ENCODE assay signal across 1 cellular context in genomic region chr16:11273721-11274324, GRCh38.
A peak's percentile ranks its signal among the peaks of the same experiment; 100 is the strongest.
TF ChIP-seq lines count a peak whose summit lies in the region.

No MANE protein-coding gene starts in this region.

TF ChIP-seq in HepG2, 621 proteins besides CTCF, POLR2A, EP300 and RAD21 (continued from another document and continues in another):
- TF ChIP-seq ZMYM3 (CRISPR knock-in tag; IDR thresholded peaks at IDR 0.05) (0 out of 2 replicates have a peak, but pooled peaks have one; percentile 41), RFX1 (IDR thresholded peaks at IDR 0.05) (no peak), NR0B2 (CRISPR knock-in tag; IDR thresholded peaks at IDR 0.05) (no peak; the same call in 1 of the 2 replicates), ELF3 (CRISPR knock-in tag; IDR thresholded peaks at IDR 0.05) (0 out of 2 replicates have a peak, but pooled peaks have one; percentile 32), SMARCE1 (IDR thresholded peaks at IDR 0.05; ENCODE audit: borderline replicate concordance) (no peak), MED1 (CRISPR knock-in tag; IDR thresholded peaks at IDR 0.05) (peak; percentile 64; the same call in 1 of the 2 replicates), MAX (IDR thresholded peaks at IDR 0.05) (0 out of 2 replicates have a peak, but pooled peaks have one; percentile 46), SOX13 (IDR thresholded peaks at IDR 0.05) (no peak), SOX13 (CRISPR knock-in tag; conservative IDR thresholded peaks at IDR 0.05 in 1 of 2, IDR thresholded peaks at IDR 0.05 in 1 of 2) (peak in 1 of 2 experiments; percentile 70; a peak in 1 of 4 replicates), TRIM24 (CRISPR knock-in tag; IDR thresholded peaks at IDR 0.05) (no peak), UBTF (CRISPR knock-in tag; IDR thresholded peaks at IDR 0.05) (peak; percentile 36; the same call in 1 of the 2 replicates), FOXA1 (IDR thresholded peaks at IDR 0.05) (no peak), FOXA1 (CRISPR knock-in tag; IDR thresholded peaks at IDR 0.05) (peak; percentile 62; the same call in 1 of the 2 replicates), AHDC1 (CRISPR knock-in tag; IDR thresholded peaks at IDR 0.05; ENCODE audit: borderline replicate concordance) (peak; percentile 56; the same call in 1 of the 2 replicates), ZNF274 (CRISPR knock-in tag; IDR thresholded peaks at IDR 0.05) (0 out of 2 replicates have a peak, but pooled peaks have one; percentile 10), PATZ1 (CRISPR knock-in tag; IDR thresholded peaks at IDR 0.05) (peak; percentile 39), SOX6 (IDR thresholded peaks at IDR 0.05) (no peak), SOX6 (CRISPR knock-in tag; IDR thresholded peaks at IDR 0.05) (peak; percentile 11), ZNF292 (CRISPR knock-in tag; IDR thresholded peaks at IDR 0.05; ENCODE audit: borderline replicate concordance, low read depth) (peak; percentile 59; the same call in 1 of the 2 replicates), IRF1 (CRISPR knock-in tag; IDR thresholded peaks at IDR 0.05; ENCODE audit: low read depth) (0 out of 2 replicates have a peak, but pooled peaks have one; percentile 9), U2AF1 (optimal IDR thresholded peaks at IDR 0.05; ENCODE audit: low read depth, low read length) (peak; percentile 67), POLR2AphosphoS5 (IDR thresholded peaks at IDR 0.05; ENCODE audit: low read depth, low read length) (no peak), NFIB (CRISPR knock-in tag; IDR thresholded peaks at IDR 0.05; ENCODE audit: borderline replicate concordance) (no peak), NFKBIZ (CRISPR knock-in tag; IDR thresholded peaks at IDR 0.05) (peak; percentile 53; the same call in 1 of the 2 replicates), HNF4G (IDR thresholded peaks at IDR 0.05; ENCODE audit: borderline replicate concordance, low read depth, low read length) (peak; percentile 42; the same call in 1 of the 2 replicates), HNF4G (CRISPR knock-in tag; IDR thresholded peaks at IDR 0.05; ENCODE audit: borderline replicate concordance, low read depth) (no peak), RFXANK (CRISPR knock-in tag; IDR thresholded peaks at IDR 0.05) (no peak), ZNF687 (CRISPR knock-in tag; IDR thresholded peaks at IDR 0.05) (peak; percentile 58), ZNF446 (CRISPR knock-in tag; IDR thresholded peaks at IDR 0.05) (no peak), LCORL (IDR thresholded peaks at IDR 0.05) (no peak), LCORL (CRISPR knock-in tag; IDR thresholded peaks at IDR 0.05) (peak; percentile 57; the same call in 1 of the 2 replicates), ZXDC (CRISPR knock-in tag; IDR thresholded peaks at IDR 0.05) (no peak), HNRNPL (IDR thresholded peaks at IDR 0.05; ENCODE audit: low read depth, low read length) (0 out of 2 replicates have a peak, but pooled peaks have one; percentile 12), ZBTB33 (CRISPR knock-in tag; IDR thresholded peaks at IDR 0.05) (0 out of 2 replicates have a peak, but pooled peaks have one; percentile 7), RBFOX2 (IDR thresholded peaks at IDR 0.05; ENCODE audit: low read depth, low read length) (no peak), ZNF33B (CRISPR knock-in tag; IDR thresholded peaks at IDR 0.05) (no peak), ZNF362 (CRISPR knock-in tag; IDR thresholded peaks at IDR 0.05; ENCODE audit: borderline replicate concordance) (no peak)
